ENCODE assay signal across 2 cellular contexts in genomic region chr1:59730759-59731478, GRCh38.
TF ChIP-seq lines count a peak whose summit lies in the region.

No MANE protein-coding gene starts in this region.

TF ChIP-seq in IMR-90, 13 proteins besides CTCF, POLR2A, EP300 and RAD21 (continued from another document):
- no peak for TF ChIP-seq USF2 (IDR thresholded peaks at IDR 0.05; ENCODE audit: low read depth, low read length)
- TF ChIP-seq RCOR1 (IDR thresholded peaks at IDR 0.05; ENCODE audit: insufficient replicate concordance, low read length), result peak; percentile 68
- peak; percentile 73 for TF ChIP-seq CEBPB (IDR thresholded peaks at IDR 0.05; ENCODE audit: low read depth, low read length)
- TF ChIP-seq NFE2L2 (IDR thresholded peaks at IDR 0.05; ENCODE audit: low read depth, low read length), result peak; percentile 98
- peak; percentile 88 for TF ChIP-seq MAFK (IDR thresholded peaks at IDR 0.05; ENCODE audit: low read depth, low read length)
- peak; percentile 15; the same call in 1 of the 2 replicates for TF ChIP-seq BHLHE40 (IDR thresholded peaks at IDR 0.05; ENCODE audit: low read depth, low read length)

TF ChIP-seq in GM12878, 131 proteins besides CTCF, POLR2A, EP300 and RAD21 (continued from another document):
- TF ChIP-seq SUPT20H (IDR thresholded peaks at IDR 0.05; ENCODE audit: borderline replicate concordance, control insufficient read depth, low read depth, low read length), result no peak
- peak; percentile 17 for TF ChIP-seq PBX3 (IDR thresholded peaks at IDR 0.05; ENCODE audit: insufficient replicate concordance, low read depth, low read length)
- TF ChIP-seq RBBP5 (conservative IDR thresholded peaks at IDR 0.05), result no peak
- TF ChIP-seq NR2C1 (IDR thresholded peaks at IDR 0.05), result no peak
- TF ChIP-seq FOS (IDR thresholded peaks at IDR 0.05; ENCODE audit: borderline replicate concordance, extremely low read depth, insufficient read length), result no peak
- 0 out of 2 replicates have a peak, but pooled peaks have one; percentile 37 for TF ChIP-seq SMARCA5 (IDR thresholded peaks at IDR 0.05)
- no peak for TF ChIP-seq TCF3 (IDR thresholded peaks at IDR 0.05; ENCODE audit: borderline replicate concordance, insufficient read depth, low read depth, low read length)
- no peak for TF ChIP-seq ZNF217 (IDR thresholded peaks at IDR 0.05)
- TF ChIP-seq CHD4 (IDR thresholded peaks at IDR 0.05), result no peak
- no peak for TF ChIP-seq ZBTB4 (CRISPR knock-in tag; IDR thresholded peaks at IDR 0.05)
- TF ChIP-seq CREM (IDR thresholded peaks at IDR 0.05; ENCODE audit: low read depth), result no peak
- peak; percentile 98; the same call in 1 of the 2 replicates for TF ChIP-seq BACH1 (IDR thresholded peaks at IDR 0.05; ENCODE audit: borderline replicate concordance)
- TF ChIP-seq KAT2A (conservative IDR thresholded peaks at IDR 0.05; ENCODE audit: control insufficient read depth, low read depth, low read length), result no peak
